Comparison of ENCODE assay signal across 15 cellular contexts in the genomic region with DNA sequence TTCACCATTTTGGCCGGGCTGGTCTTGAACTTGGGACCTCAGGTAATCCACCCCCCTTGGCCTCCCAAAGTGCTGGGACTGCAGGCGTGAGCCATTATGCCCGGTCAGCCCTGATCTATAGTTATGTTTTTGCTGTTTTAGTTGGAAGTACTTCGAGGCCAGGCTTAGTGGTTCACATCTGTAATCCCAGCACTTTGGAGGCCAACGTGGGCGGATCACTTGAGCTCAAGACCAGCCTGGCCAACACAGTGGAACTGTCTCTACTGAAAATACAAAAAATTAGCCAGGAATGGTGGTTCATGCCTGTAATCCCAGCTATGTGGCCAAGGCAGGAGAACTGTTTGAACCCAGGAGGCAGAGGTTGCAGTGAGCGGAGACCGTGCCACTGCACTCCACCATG. TPM values are rescaled to one million over a fixed set of nuclear protein-coding genes. Genes with fewer than 3 reads are reported as not detected.
A peak's percentile ranks its signal among the peaks of the same experiment; 100 is the strongest.
DNase-seq lines count a peak whose midpoint lies in the region; ATAC-seq, FAIRE-seq and TF ChIP-seq lines count a peak whose summit lies in the region.
"Had no signal": no experiment of that assay in that cellular context is flagged by ENCODE, and none has a peak within 500 bp of the region (broad histone marks: within the 10 kb centered on the region; RNA-seq: fewer than 3 reads in every experiment).

No MANE protein-coding gene starts in this region.

- DNase-seq in MCF 10A (ENCODE audit: unreplicated experiment) (no peak), breast epithelium (ENCODE audit: low spot score in 2 of 2) (no peak), iris pigment epithelial cell (ENCODE audit: low read depth) (peak; percentile 14), suprapubic skin (ENCODE audit: low spot score in 2 of 2) (no peak), neuronal stem cell (ENCODE audit: low spot score) (no peak), upper lobe of left lung (no peak), D721Med (ENCODE audit: insufficient read length, low spot score) (no peak)
- DNase-seq: amygdala; CD8-positive, alpha-beta T cell; NCI-H2107; nucleus accumbens; upper lobe of right lung had no signal

- H3K9me3 ChIP-seq in breast epithelium (no peaks in the 10 kb centered on the region), suprapubic skin (no peaks in the 10 kb centered on the region), neuronal stem cell (replicated peaks in 1 of 2; ENCODE audit: control insufficient read depth in 2 of 2, insufficient read depth in 1 of 2, low read depth in 1 of 2, low read length in 2 of 2) (no peaks in the 10 kb centered on the region), upper lobe of left lung (no peaks in the 10 kb centered on the region)
- H3K9me3 ChIP-seq: upper lobe of right lung had no signal

- no peaks in the 10 kb centered on the region for H3K27me3 Mint-ChIP-seq in MCF 10A (ENCODE audit: insufficient read depth, unreplicated experiment)

- H3K27ac Mint-ChIP-seq in MCF 10A (ENCODE audit: low read depth, unreplicated experiment), result peak overlapping the region; percentile 100

- intact Hi-C loops in MCF 10A (cut with micrococcal nuclease), result no loop called here
- intact Hi-C loops in breast epithelium (cut with DNase I; ENCODE audit: low total_unique reads), result loop anchor here (10.0 kb wide), 1 partner anchor 692 kb away; no protein-coding TSS in a partner anchor

- BruUV-seq in MCF 10A (replicated peaks; lab: Mats Ljungman, UMichigan), result no TSS peak

- TF ChIP-seq CTCF in MCF 10A (IDR thresholded peaks at IDR 0.05; ENCODE audit: unreplicated experiment) (no peak), breast epithelium (IDR thresholded peaks at IDR 0.05) (no peak), VCaP (conservative IDR thresholded peaks at IDR 0.05) (no peak), suprapubic skin (IDR thresholded peaks at IDR 0.05) (no peak), upper lobe of left lung (IDR thresholded peaks at IDR 0.05) (no peak), D721Med (IDR thresholded peaks at IDR 0.05; ENCODE audit: insufficient read depth, missing control alignments) (no peak)

- no peak overlapping the region for H3K9ac ChIP-seq in neuronal stem cell (ENCODE audit: low read depth, low read length, poor library complexity)

- CTCF ChIA-PET in MCF 10A (lab: Yijun Ruan, JAX), result interaction anchor here (1.2 kb wide), 1 partner anchor 69 kb away, joined by 5 read pairs; no protein-coding TSS in a partner anchor

- H3K14ac ChIP-seq in neuronal stem cell (ENCODE audit: low read length), result no peak overlapping the region

- FAIRE-seq in D721Med (lab: Jason Lieb, UNC), result no peak
- FAIRE-seq: GM12891, HTR-8/SVneo had no signal

- no peak overlapping the region for H2AK5ac ChIP-seq in neuronal stem cell (ENCODE audit: low read depth, low read length)

- no peak overlapping the region for H3K18ac ChIP-seq in neuronal stem cell (ENCODE audit: low read length)

- H3K27ac ChIP-seq in breast epithelium (peak overlapping the region in 1 of 2 donors; percentile 99), VCaP (peak overlapping the region; percentile 100), suprapubic skin (no peak overlapping the region), neuronal stem cell (replicated peaks; ENCODE audit: low read length) (no peak overlapping the region), upper lobe of left lung (no peak overlapping the region)
- H3K27ac ChIP-seq: upper lobe of right lung had no signal

- no peak overlapping the region for H2BK15ac ChIP-seq in neuronal stem cell (ENCODE audit: low read length)

- no peak overlapping the region for H3K4me2 ChIP-seq in neuronal stem cell (ENCODE audit: insufficient read depth, low read length, poor library complexity, severe bottlenecking)

- TF ChIP-seq POLR2A in breast epithelium (IDR thresholded peaks at IDR 0.05) (no peak), suprapubic skin (IDR thresholded peaks at IDR 0.05) (no peak), upper lobe of left lung (IDR thresholded peaks at IDR 0.05) (no peak)

- H4K91ac ChIP-seq in neuronal stem cell (ENCODE audit: low read depth, low read length, poor library complexity), result no peak overlapping the region

- WGBS in suprapubic skin, result 81% methylated on average over 8 of the region's 8 CpGs
- WGBS in neuronal stem cell (ENCODE audit: extremely low coverage in 2 of 2, insufficient read length in 2 of 2, insufficient replicate concordance in 1 of 2), 2 donors, result no CpG with 5 or more reads among the region's 8 CpGs
- 83 to 84% methylated on average over 7 to 8 of the region's 8 CpGs for WGBS in upper lobe of left lung, 2 donors

- H3K36me3 ChIP-seq in breast epithelium, result no peaks in the 10 kb centered on the region
- peaks cover 51% of the 10 kb centered on the region for H3K36me3 ChIP-seq in suprapubic skin
- peaks cover 30 to 61% of the 10 kb centered on the region in 2 donors for H3K36me3 ChIP-seq in neuronal stem cell (replicated peaks in 1 of 2; ENCODE audit: control insufficient read depth in 2 of 2, insufficient read depth in 2 of 2, low read length in 2 of 2)
- peaks cover 29 to 57% (median 48%) of the 10 kb centered on the region in 4 donors for H3K36me3 ChIP-seq in upper lobe of left lung

- POLR2A ChIA-PET in MCF 10A (lab: Yijun Ruan, JAX), result interaction anchor here (0.6 to 4.8 kb wide), 13 partner anchors 10 to 699 kb away, joined by 3 to 97 read pairs (median 17); a partner anchor contains a TSS

- no peaks in the 10 kb centered on the region for H3K27me3 ChIP-seq in breast epithelium
- H3K27me3 ChIP-seq in suprapubic skin, result no peaks in the 10 kb centered on the region
- H3K27me3 ChIP-seq in neuronal stem cell (ENCODE audit: control insufficient read depth in 3 of 3, insufficient read depth in 3 of 3, low read depth in 1 of 3, low read length in 3 of 3), result no peaks in the 10 kb centered on the region
- no peaks in the 10 kb centered on the region for H3K27me3 ChIP-seq in upper lobe of left lung
- H3K27me3 ChIP-seq: upper lobe of right lung had no signal

- no peak overlapping the region for H2AFZ ChIP-seq in neuronal stem cell (ENCODE audit: low read length)

- H3K4me1 ChIP-seq in breast epithelium (no peaks in the 10 kb centered on the region), suprapubic skin (peaks cover 28% of the 10 kb centered on the region), neuronal stem cell (ENCODE audit: control insufficient read depth in 2 of 2, insufficient read depth in 1 of 2, low read depth in 1 of 2, low read length in 2 of 2) (peaks cover 0 to 9% of the 10 kb centered on the region in 2 donors), upper lobe of left lung (peaks cover 12 to 25% (median 16%) of the 10 kb centered on the region in 4 donors)

- no peak overlapping the region for H3K23ac ChIP-seq in neuronal stem cell (ENCODE audit: low read depth, low read length, poor library complexity)

- no peaks in the 10 kb centered on the region for H3K9me3 Mint-ChIP-seq in MCF 10A (ENCODE audit: unreplicated experiment)
- H3K9me3 Mint-ChIP-seq: CD8-positive, alpha-beta T cell had no signal

- H3K4ac ChIP-seq in neuronal stem cell (ENCODE audit: low read length), result no peak overlapping the region

- no peak overlapping the region for H2BK12ac ChIP-seq in neuronal stem cell (ENCODE audit: low read length)

- no peak for ATAC-seq in upper lobe of left lung (ENCODE audit: low FRiP score in 2 of 2)
- ATAC-seq: CD8-positive, alpha-beta T cell; upper lobe of right lung had no signal

- no peak overlapping the region for H4K8ac ChIP-seq in neuronal stem cell (ENCODE audit: low read depth, low read length)

- H3K4me3 ChIP-seq in breast epithelium, result no peak overlapping the region
- H3K4me3 ChIP-seq in suprapubic skin, result peak overlapping the region; percentile 85
- no peak overlapping the region for H3K4me3 ChIP-seq in neuronal stem cell (ENCODE audit: low read length in 2 of 2)
- H3K4me3 ChIP-seq in upper lobe of left lung, result no peak overlapping the region

- peaks cover 72% of the 10 kb centered on the region for H3K36me3 Mint-ChIP-seq in MCF 10A (ENCODE audit: insufficient read depth, unreplicated experiment)

- TF ChIP-seq EP300 in suprapubic skin (IDR thresholded peaks at IDR 0.05), result no peak
- no peak for TF ChIP-seq EP300 in upper lobe of left lung (IDR thresholded peaks at IDR 0.05)

- no peak overlapping the region for H2BK120ac ChIP-seq in neuronal stem cell (ENCODE audit: low read depth, low read length)

- H3K79me1 ChIP-seq in neuronal stem cell (ENCODE audit: low read depth, low read length), result no peaks in the 10 kb centered on the region

- H3K4me3 Mint-ChIP-seq in MCF 10A (ENCODE audit: unreplicated experiment), result peak overlapping the region; percentile 95

- H2BK5ac ChIP-seq in neuronal stem cell (ENCODE audit: low read length), result no peak overlapping the region

- peaks cover 32% of the 10 kb centered on the region for H3K4me1 Mint-ChIP-seq in MCF 10A (ENCODE audit: insufficient read depth, unreplicated experiment)

RNA-seq across cellular contexts. Expression of a gene that starts 2.0 kb away (rescaled TPM):
- total RNA-seq in MCF 10A (2022) (1,057 and 1,102 TPM in 2 replicates), breast epithelium (100 to 1,000 TPM; 236 to 288 (median 266) TPM), suprapubic skin (100 to 1,000 TPM; 204 to 252 (median 247) TPM), upper lobe of left lung (100 to 1,000 TPM in 4 of 6 donors, 10 to 100 TPM in 2; 66.5 to 195 (median 139) TPM)
- polyA plus RNA-seq in neuronal stem cell (2013, experiment 1 of 2), result 86.8 TPM
- 85.4 TPM for polyA plus RNA-seq in neuronal stem cell (2013, experiment 2 of 2)

RNA-seq across cellular contexts. Expression of a gene that starts 30.2 kb away (rescaled TPM):
- 307 and 349 TPM in 2 replicates for total RNA-seq in MCF 10A (2022)
- 100 to 1,000 TPM in 2 of 3 donors, 10 to 100 TPM in 1; 95.4 to 112 (median 104) TPM for total RNA-seq in breast epithelium
- 10 to 100 TPM; 71.2 to 99.9 (median 87.7) TPM for total RNA-seq in suprapubic skin
- polyA plus RNA-seq in neuronal stem cell (2013, experiment 1 of 2), result 63.9 TPM
- 63.0 TPM for polyA plus RNA-seq in neuronal stem cell (2013, experiment 2 of 2)
- 100 to 1,000 TPM in 2 of 6 donors, 10 to 100 TPM in 4; 22.0 to 147 (median 92.4) TPM for total RNA-seq in upper lobe of left lung
